In the genomic region with DNA sequence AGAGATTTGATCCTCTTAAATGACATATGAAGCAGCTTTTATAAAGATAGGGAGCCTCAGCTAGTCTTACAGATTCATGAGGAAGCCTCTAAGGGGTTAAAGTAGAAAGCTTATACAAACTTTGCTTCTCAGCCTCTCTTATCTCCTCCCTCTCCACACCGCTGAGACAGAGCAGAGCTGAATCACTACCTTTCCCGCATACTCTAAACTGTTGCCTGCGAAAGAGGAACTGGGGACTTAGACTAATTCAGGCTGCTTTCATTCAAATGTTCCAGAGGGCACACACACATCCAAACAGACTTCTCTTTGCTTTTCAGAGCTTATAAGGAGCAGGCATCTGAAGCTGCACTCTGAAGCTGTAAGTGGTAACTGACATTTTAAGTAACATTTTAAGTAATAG, we compare ENCODE assay signal across 8 cellular contexts. TPM values are rescaled to one million over a fixed set of nuclear protein-coding genes. Genes with fewer than 3 reads are reported as not detected.
DNase-seq lines count a peak whose midpoint lies in the region; ATAC-seq and TF ChIP-seq lines count a peak whose summit lies in the region.

Gene SERTM2 (plus strand): TSS at position 169 of the 400 bp plus-strand sequence. CDS start 7,213 bp downstream, outside the sequence.

- H3K4me1 Mint-ChIP-seq in natural killer cell treated with Interleukin-12 subunit alpha and Interleukin-12 subunit beta and Interleukin-15 and Interleukin-18, amount 100 ng/mL, for 72 hours (ENCODE audit: low read depth in 2 of 2): no peaks in the 10 kb centered on the region

- no peaks in the 10 kb centered on the region for H3K9me3 Mint-ChIP-seq in natural killer cell treated with Interleukin-12 subunit alpha and Interleukin-12 subunit beta and Interleukin-15 and Interleukin-18, amount 100 ng/mL, for 72 hours

- H3K36me3 Mint-ChIP-seq in natural killer cell treated with Interleukin-12 subunit alpha and Interleukin-12 subunit beta and Interleukin-15 and Interleukin-18, amount 100 ng/mL, for 72 hours: no peaks in the 10 kb centered on the region

- ATAC-seq in GM18867 (IDR thresholded peaks at IDR 0.05; ENCODE audit: unreplicated experiment): peak; percentile 81
- ATAC-seq in HG02642 (IDR thresholded peaks at IDR 0.05; ENCODE audit: poor library complexity, unreplicated experiment): peak; percentile 84
- no peak for ATAC-seq in natural killer cell treated with Interleukin-12 subunit alpha and Interleukin-12 subunit beta and Interleukin-15 and Interleukin-18, amount 100 ng/mL, for 72 hours

- in situ Hi-C loops in brain microvascular endothelial cell (cut with HindIII; ENCODE audit: low pct_ligation_motif_present, low sequenced_read_pairs): no loop called here

- TF ChIP-seq CTCF in brain microvascular endothelial cell (IDR thresholded peaks at IDR 0.05; ENCODE audit: low read depth, low read length, missing control alignments): no peak

- no peak within 1 kb of the TSS for H3K27ac Mint-ChIP-seq in natural killer cell treated with Interleukin-12 subunit alpha and Interleukin-12 subunit beta and Interleukin-15 and Interleukin-18, amount 100 ng/mL, for 72 hours

- H3K27me3 ChIP-seq in brain microvascular endothelial cell (replicated peaks): no peaks in the 10 kb centered on the region

- no peak within 1 kb of the TSS for H3K4me3 ChIP-seq in brain microvascular endothelial cell (ENCODE audit: low read depth, low read length)

- H3K27ac ChIP-seq in brain microvascular endothelial cell: no peak within 1 kb of the TSS

- H3K4me3 Mint-ChIP-seq in natural killer cell treated with Interleukin-12 subunit alpha and Interleukin-12 subunit beta and Interleukin-15 and Interleukin-18, amount 100 ng/mL, for 72 hours: no peak within 1 kb of the TSS

- DNase-seq in NOMO-1 treated with dmso at 0.1 percent for 144 hours (lab: John Stamatoyannopoulos, UW; ENCODE audit: unreplicated experiment): peak; percentile 60
- peak; percentile 45 for DNase-seq in kidney tubule cell (ENCODE audit: low spot score)
- DNase-seq in stimulated activated CD4-positive, alpha-beta T cell treated with anti-CD3 and anti-CD28 coated beads, Interleukin-1b, Interleukin-23, amount 100 ng/mL, for 48 hours: no peak
- no peak for DNase-seq in NCI-H1092 treated with DMSO at 0.1 percent for 48 hours (lab: John Stamatoyannopoulos, UW)
- DNase-seq in brain microvascular endothelial cell: no peak
- no peak for DNase-seq in natural killer cell treated with Interleukin-12 subunit alpha and Interleukin-12 subunit beta and Interleukin-15 and Interleukin-18, amount 100 ng/mL, for 72 hours (ENCODE audit: low spot score)

- no peaks in the 10 kb centered on the region for H3K36me3 ChIP-seq in brain microvascular endothelial cell (replicated peaks)

- peaks cover 8 to 19% of the 10 kb centered on the region in 2 donors for H3K27me3 Mint-ChIP-seq in natural killer cell treated with Interleukin-12 subunit alpha and Interleukin-12 subunit beta and Interleukin-15 and Interleukin-18, amount 100 ng/mL, for 72 hours

RNA-seq across cellular contexts. Expression of gene SERTM2, which starts in this region (rescaled TPM):
- total RNA-seq in natural killer cell treated with Interleukin-12 subunit alpha and Interleukin-12 subunit beta and Interleukin-15 and Interleukin-18, amount 100 ng/mL, for 72 hours: not detected

Comparison
In these comparisons a context has a peak if more than half of its experiments do, and no peak if none do; other contexts are left out.
1. ATAC-seq: peak in GM18867 (single experiment) and HG02642 (single experiment); none in natural killer cell treated with Interleukin-12 subunit alpha and Interleukin-12 subunit beta and Interleukin-15 and Interleukin-18, amount 100 ng/mL, for 72 hours (0 of 2).
2. DNase-seq: peak in NOMO-1 treated with dmso at 0.1 percent for 144 hours (single experiment) and kidney tubule cell (single experiment); none in stimulated activated CD4-positive, alpha-beta T cell treated with anti-CD3 and anti-CD28 coated beads, Interleukin-1b, Interleukin-23, amount 100 ng/mL, for 48 hours (single experiment), NCI-H1092 treated with DMSO at 0.1 percent for 48 hours (single experiment), brain microvascular endothelial cell (single experiment) and natural killer cell treated with Interleukin-12 subunit alpha and Interleukin-12 subunit beta and Interleukin-15 and Interleukin-18, amount 100 ng/mL, for 72 hours (single experiment).